Comparison of ENCODE assay signal across 29 cellular contexts in genomic region chr9:108012405-108012804, GRCh38.
"Had no signal": no experiment of that assay in that cellular context is flagged by ENCODE, and none has a peak within 500 bp of the region (broad histone marks: within the 10 kb centered on the region; RNA-seq: fewer than 3 reads in every experiment).

No MANE protein-coding gene starts in this region.

- H3K9me3 Mint-ChIP-seq: neural crest cell, type B pancreatic cell had no signal

- H3K79me2 ChIP-seq: hepatocyte had no signal

- H3K36me3 Mint-ChIP-seq: natural killer cell treated with Interleukin-12 subunit alpha and Interleukin-12 subunit beta and Interleukin-15 and Interleukin-18, amount 100 ng/mL, for 72 hours; type B pancreatic cell had no signal

- H2AFZ ChIP-seq: hepatocyte had no signal

- H3K27me3 ChIP-seq: colonic mucosa, esophagus muscularis mucosa, foreskin keratinocyte, gastroesophageal sphincter, heart left ventricle, hepatocyte, left lung, neutrophil, pancreas, right atrium auricular region, testis, tibial artery had no signal

- ATAC-seq: foreskin keratinocyte; gastroesophageal sphincter; heart left ventricle; left cardiac atrium; left lung; natural killer cell treated with Interleukin-12 subunit alpha and Interleukin-12 subunit beta and Interleukin-15 and Interleukin-18, amount 100 ng/mL, for 72 hours; pancreas; sciatic nerve had no signal

- H3K36me3 ChIP-seq: colonic mucosa, esophagus muscularis mucosa, gastroesophageal sphincter, heart left ventricle, left lung, neutrophil, pancreas, right atrium auricular region, tibial artery had no signal

- H3K4me1 ChIP-seq: colonic mucosa, esophagus muscularis mucosa, foreskin keratinocyte, gastroesophageal sphincter, heart left ventricle, left lung, pancreas, right atrium auricular region, testis, tibial artery had no signal

- H3K4me1 Mint-ChIP-seq: central memory CD8-positive, alpha-beta T cell; neural crest cell had no signal

- H3K27ac Mint-ChIP-seq: natural killer cell treated with Interleukin-12 subunit alpha and Interleukin-12 subunit beta and Interleukin-15 and Interleukin-18, amount 100 ng/mL, for 72 hours; progenitor cell of endocrine pancreas; type B pancreatic cell had no signal

- H3K4me2 ChIP-seq: hepatocyte, smooth muscle cell had no signal

- H3K27me3 Mint-ChIP-seq: central memory CD8-positive, alpha-beta T cell; natural killer cell treated with Interleukin-12 subunit alpha and Interleukin-12 subunit beta and Interleukin-15 and Interleukin-18, amount 100 ng/mL, for 72 hours; type B pancreatic cell had no signal

- H3K4me3 Mint-ChIP-seq: central memory CD8-positive, alpha-beta T cell; natural killer cell treated with Interleukin-12 subunit alpha and Interleukin-12 subunit beta and Interleukin-15 and Interleukin-18, amount 100 ng/mL, for 72 hours; neural crest cell; type B pancreatic cell had no signal

- H3K27ac ChIP-seq: colonic mucosa, esophagus muscularis mucosa, foreskin keratinocyte, gastroesophageal sphincter, heart left ventricle, hepatocyte, left lung, neutrophil, pancreas, right atrium auricular region, testis, tibial artery had no signal

- H3K4me3 ChIP-seq: colonic mucosa, esophagus muscularis mucosa, gastroesophageal sphincter, heart left ventricle, hepatocyte, left lung, pancreas, right atrium auricular region, smooth muscle cell, testis, tibial artery had no signal

- DNase-seq: colonic mucosa; dermis blood vessel endothelial cell; effector memory CD4-positive, alpha-beta T cell; foreskin keratinocyte; heart left ventricle; left cardiac atrium; left lung; pancreas; stimulated activated CD4-positive, alpha-beta T cell treated with anti-CD3 and anti-CD28 coated beads, Interleukin-12 subunit alpha, Interleukin-12 subunit beta, amount 100 ng/mL, for 4 hours; stimulated activated CD4-positive, alpha-beta T cell treated with anti-CD3 and anti-CD28 coated beads, Interleukin-1b, Interleukin-23, amount 100 ng/mL, for 48 hours; stimulated activated CD4-positive, alpha-beta T cell treated with anti-CD3 and anti-CD28 coated beads, Interleukin-4, amount 100 ng/mL, for 1 hour; stimulated activated naive CD4-positive, alpha-beta T cell; substantia nigra; testis; tibial artery had no signal

- FAIRE-seq: endothelial cell of umbilical vein, islet of Langerhans, pancreas had no signal

- H3K9me3 ChIP-seq: colonic mucosa, esophagus muscularis mucosa, gastroesophageal sphincter, heart left ventricle, left lung, neutrophil, pancreas, right atrium auricular region, testis, tibial artery had no signal
